Comparison of ENCODE assay signal across 8 cellular contexts in the genomic region with DNA sequence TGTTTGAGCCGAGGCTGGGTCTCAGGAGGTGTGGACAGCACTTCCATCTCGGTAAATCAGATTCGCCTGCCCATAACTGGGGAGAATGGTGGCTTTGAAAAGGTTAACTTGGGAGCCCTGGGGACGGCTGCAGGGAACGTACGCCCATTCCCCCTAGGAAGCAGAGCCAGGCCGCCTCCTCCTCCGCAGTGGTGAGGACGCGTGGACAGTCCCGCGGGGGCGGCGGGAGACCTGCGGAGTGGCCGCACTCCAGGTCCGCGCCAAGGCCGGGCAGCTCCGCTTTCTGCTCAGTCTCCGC. TPM values are rescaled to one million over a fixed set of nuclear protein-coding genes. Genes with fewer than 3 reads are reported as not detected.
DNase-seq lines count a peak whose midpoint lies in the region; ATAC-seq and TF ChIP-seq lines count a peak whose summit lies in the region.

No MANE protein-coding gene starts in this region.

- peaks cover 18% of the 10 kb centered on the region for H3K36me3 Mint-ChIP-seq in nephron progenitor cell (ENCODE audit: low read depth)

- ATAC-seq in GM19463 (IDR thresholded peaks at IDR 0.05; ENCODE audit: unreplicated experiment): no peak

- peak overlapping the region; percentile 98 for H3K4me3 Mint-ChIP-seq in nephron progenitor cell

- H3K36me3 ChIP-seq in HUES48 (ENCODE audit: control insufficient read depth, insufficient read depth, low read length) (peaks cover 9% of the 10 kb centered on the region), ectodermal cell (ENCODE audit: control insufficient read depth, insufficient read depth, low read length) (no peaks in the 10 kb centered on the region)

- H3K27me3 ChIP-seq in HUES48 (ENCODE audit: control insufficient read depth, insufficient read depth, low read length) (no peaks in the 10 kb centered on the region), ectodermal cell (ENCODE audit: control insufficient read depth, insufficient read depth, low read length, poor library complexity, severe bottlenecking) (no peaks in the 10 kb centered on the region)

- WGBS in ectodermal cell, 2 experiments: 2 to 3% methylated on average over 21 of the region's 21 CpGs

- H3K27ac ChIP-seq in HUES48 (ENCODE audit: low read depth, low read length): peak overlapping the region; percentile 91
- peak overlapping the region; percentile 94 for H3K27ac ChIP-seq in ectodermal cell (ENCODE audit: insufficient read depth, low read depth, low read length, poor library complexity, severe bottlenecking)

- peaks cover 5% of the 10 kb centered on the region for H3K9me3 Mint-ChIP-seq in nephron progenitor cell

- H3K27ac Mint-ChIP-seq in nephron progenitor cell: no peak overlapping the region

- H3K27me3 Mint-ChIP-seq in nephron progenitor cell (ENCODE audit: low read depth, poor library complexity): peaks cover 3% of the 10 kb centered on the region

- H3K4me3 ChIP-seq in HUES48 (ENCODE audit: low read depth, low read length) (peak overlapping the region; percentile 72), ectodermal cell (ENCODE audit: insufficient read depth, low read depth, low read length) (peak overlapping the region; percentile 91)

- H3K4me1 ChIP-seq in HUES48 (ENCODE audit: control insufficient read depth, insufficient read depth, low read length) (peaks cover 41% of the 10 kb centered on the region), ectodermal cell (ENCODE audit: control insufficient read depth, insufficient read depth, low read length) (peaks cover 12% of the 10 kb centered on the region)

- DNase-seq in stimulated activated CD4-positive, alpha-beta T cell treated with anti-CD3 and anti-CD28 coated beads, Interleukin-15, amount 100 ng/mL, for 24 hours: peak; percentile 68
- no peak for DNase-seq in stimulated activated CD4-positive, alpha-beta T cell treated with anti-CD3 and anti-CD28 coated beads, Interleukin-1b, Interleukin-23, amount 100 ng/mL, for 48 hours
- peak; percentile 84 for DNase-seq in nephron progenitor cell
- no peak for DNase-seq in NCI-H1048 (lab: John Stamatoyannopoulos, UW)
- DNase-seq in cerebellar nuclear complex (lab: John Stamatoyannopoulos, UW): no peak

- H3K9me3 ChIP-seq in HUES48 (ENCODE audit: control insufficient read depth, insufficient read depth, low read length) (no peaks in the 10 kb centered on the region), ectodermal cell (ENCODE audit: control insufficient read depth, low read length) (no peaks in the 10 kb centered on the region)

- H3K9ac ChIP-seq in HUES48 (ENCODE audit: low read depth, low read length): peak overlapping the region; percentile 89; the same call in 1 of the 2 replicates

- peaks cover 51% of the 10 kb centered on the region for H3K4me1 Mint-ChIP-seq in nephron progenitor cell

- no peak for TF ChIP-seq CTCF in nephron progenitor cell (IDR thresholded peaks at IDR 0.05)

RNA-seq across cellular contexts. Expression of gene MYCN, which starts 0.8 kb away (rescaled TPM):
- polyA plus RNA-seq in ectodermal cell (2013, experiment 1 of 4): 78.1 TPM
- 76.5 TPM for polyA plus RNA-seq in ectodermal cell (2013, experiment 2 of 4)
- 64.1 TPM for polyA plus RNA-seq in ectodermal cell (2013, experiment 3 of 4)
- polyA plus RNA-seq in ectodermal cell (2013, experiment 4 of 4): 60.0 TPM

Comparison
In these comparisons a context has a peak if more than half of its experiments do, and no peak if none do; other contexts are left out.
1. DNase-seq: peak in stimulated activated CD4-positive, alpha-beta T cell treated with anti-CD3 and anti-CD28 coated beads, Interleukin-15, amount 100 ng/mL, for 24 hours (single experiment) and nephron progenitor cell (single experiment); none in stimulated activated CD4-positive, alpha-beta T cell treated with anti-CD3 and anti-CD28 coated beads, Interleukin-1b, Interleukin-23, amount 100 ng/mL, for 48 hours (single experiment), NCI-H1048 (single experiment) and cerebellar nuclear complex (0 of 2).